1 cellular context compared by ENCODE assay signal in genomic region chr11:83285771-83286528, GRCh38.
TF ChIP-seq lines count a peak whose summit lies in the region.

Gene CCDC90B (minus strand): TSS chr11:83286367. CDS start chr11:83285972, 395 bp downstream.

TF ChIP-seq in GM12878, 131 proteins besides CTCF, POLR2A, EP300 and RAD21 (continued from another document):
- TF ChIP-seq NFIC (IDR thresholded peaks at IDR 0.05; ENCODE audit: low read depth, low read length) (no peak), PML (IDR thresholded peaks at IDR 0.05; ENCODE audit: low read length) (peak; percentile 98), NR2C2 (IDR thresholded peaks at IDR 0.05; ENCODE audit: borderline replicate concordance, control insufficient read depth, insufficient read length, low read depth) (no peak), ZNF24 (IDR thresholded peaks at IDR 0.05) (no peak)
